Comparison of ENCODE assay signal across 1 cellular context in the genomic region with DNA sequence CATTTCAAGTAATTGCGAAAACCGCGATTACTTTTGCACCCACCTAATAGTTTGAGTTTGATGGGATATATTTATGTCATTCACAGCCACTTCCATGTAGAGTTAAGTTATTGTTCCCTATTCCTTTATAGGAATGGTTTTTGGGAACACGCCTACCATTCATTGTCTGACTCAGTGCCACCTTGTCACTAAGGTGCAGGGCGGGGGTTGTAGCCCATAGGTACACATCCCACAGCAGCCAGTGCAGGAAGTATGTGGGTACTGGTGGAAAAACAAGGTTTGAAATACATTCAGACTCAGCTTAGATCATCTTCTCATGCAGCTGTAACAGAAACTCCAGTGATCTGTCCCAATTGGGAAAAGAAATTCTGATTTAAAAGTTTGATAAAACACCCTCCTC.
TF ChIP-seq lines count a peak whose summit lies in the region.

No MANE protein-coding gene starts in this region.

TF ChIP-seq in GM23338, 12 proteins besides CTCF, POLR2A, EP300 and RAD21 (continued from another document):
- TF ChIP-seq, protein P1, sequence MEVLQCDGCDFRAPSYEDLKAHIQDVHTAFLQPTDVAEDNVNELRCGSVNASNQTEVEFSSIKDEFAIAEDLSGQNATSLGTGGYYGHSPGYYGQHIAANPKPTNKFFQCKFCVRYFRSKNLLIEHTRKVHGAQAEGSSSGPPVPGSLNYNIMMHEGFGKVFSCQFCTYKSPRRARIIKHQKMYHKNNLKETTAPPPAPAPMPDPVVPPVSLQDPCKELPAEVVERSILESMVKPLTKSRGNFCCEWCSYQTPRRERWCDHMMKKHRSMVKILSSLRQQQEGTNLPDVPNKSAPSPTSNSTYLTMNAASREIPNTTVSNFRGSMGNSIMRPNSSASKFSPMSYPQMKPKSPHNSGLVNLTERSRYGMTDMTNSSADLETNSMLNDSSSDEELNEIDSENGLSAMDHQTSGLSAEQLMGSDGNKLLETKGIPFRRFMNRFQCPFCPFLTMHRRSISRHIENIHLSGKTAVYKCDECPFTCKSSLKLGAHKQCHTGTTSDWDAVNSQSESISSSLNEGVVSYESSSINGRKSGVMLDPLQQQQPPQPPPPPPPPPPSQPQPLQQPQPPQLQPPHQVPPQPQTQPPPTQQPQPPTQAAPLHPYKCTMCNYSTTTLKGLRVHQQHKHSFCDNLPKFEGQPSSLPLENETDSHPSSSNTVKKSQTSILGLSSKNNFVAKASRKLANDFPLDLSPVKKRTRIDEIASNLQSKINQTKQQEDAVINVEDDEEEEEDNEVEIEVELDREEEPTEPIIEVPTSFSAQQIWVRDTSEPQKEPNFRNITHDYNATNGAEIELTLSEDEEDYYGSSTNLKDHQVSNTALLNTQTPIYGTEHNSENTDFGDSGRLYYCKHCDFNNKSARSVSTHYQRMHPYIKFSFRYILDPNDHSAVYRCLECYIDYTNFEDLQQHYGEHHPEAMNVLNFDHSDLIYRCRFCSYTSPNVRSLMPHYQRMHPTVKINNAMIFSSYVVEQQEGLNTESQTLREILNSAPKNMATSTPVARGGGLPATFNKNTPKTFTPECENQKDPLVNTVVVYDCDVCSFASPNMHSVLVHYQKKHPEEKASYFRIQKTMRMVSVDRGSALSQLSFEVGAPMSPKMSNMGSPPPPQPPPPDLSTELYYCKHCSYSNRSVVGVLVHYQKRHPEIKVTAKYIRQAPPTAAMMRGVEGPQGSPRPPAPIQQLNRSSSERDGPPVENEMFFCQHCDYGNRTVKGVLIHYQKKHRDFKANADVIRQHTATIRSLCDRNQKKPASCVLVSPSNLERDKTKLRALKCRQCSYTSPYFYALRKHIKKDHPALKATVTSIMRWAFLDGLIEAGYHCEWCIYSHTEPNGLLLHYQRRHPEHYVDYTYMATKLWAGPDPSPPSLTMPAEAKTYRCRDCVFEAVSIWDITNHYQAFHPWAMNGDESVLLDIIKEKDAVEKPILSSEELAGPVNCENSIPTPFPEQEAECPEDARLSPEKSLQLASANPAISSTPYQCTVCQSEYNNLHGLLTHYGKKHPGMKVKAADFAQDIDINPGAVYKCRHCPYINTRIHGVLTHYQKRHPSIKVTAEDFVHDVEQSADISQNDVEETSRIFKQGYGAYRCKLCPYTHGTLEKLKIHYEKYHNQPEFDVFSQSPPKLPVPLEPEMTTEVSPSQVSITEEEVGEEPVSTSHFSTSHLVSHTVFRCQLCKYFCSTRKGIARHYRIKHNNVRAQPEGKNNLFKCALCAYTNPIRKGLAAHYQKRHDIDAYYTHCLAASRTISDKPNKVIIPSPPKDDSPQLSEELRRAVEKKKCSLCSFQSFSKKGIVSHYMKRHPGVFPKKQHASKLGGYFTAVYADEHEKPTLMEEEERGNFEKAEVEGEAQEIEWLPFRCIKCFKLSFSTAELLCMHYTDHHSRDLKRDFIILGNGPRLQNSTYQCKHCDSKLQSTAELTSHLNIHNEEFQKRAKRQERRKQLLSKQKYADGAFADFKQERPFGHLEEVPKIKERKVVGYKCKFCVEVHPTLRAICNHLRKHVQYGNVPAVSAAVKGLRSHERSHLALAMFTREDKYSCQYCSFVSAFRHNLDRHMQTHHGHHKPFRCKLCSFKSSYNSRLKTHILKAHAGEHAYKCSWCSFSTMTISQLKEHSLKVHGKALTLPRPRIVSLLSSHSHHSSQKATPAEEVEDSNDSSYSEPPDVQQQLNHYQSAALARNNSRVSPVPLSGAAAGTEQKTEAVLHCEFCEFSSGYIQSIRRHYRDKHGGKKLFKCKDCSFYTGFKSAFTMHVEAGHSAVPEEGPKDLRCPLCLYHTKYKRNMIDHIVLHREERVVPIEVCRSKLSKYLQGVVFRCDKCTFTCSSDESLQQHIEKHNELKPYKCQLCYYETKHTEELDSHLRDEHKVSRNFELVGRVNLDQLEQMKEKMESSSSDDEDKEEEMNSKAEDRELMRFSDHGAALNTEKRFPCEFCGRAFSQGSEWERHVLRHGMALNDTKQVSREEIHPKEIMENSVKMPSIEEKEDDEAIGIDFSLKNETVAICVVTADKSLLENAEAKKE (CRISPR knock-in tag; IDR thresholded peaks at IDR 0.05) = no peak
- TF ChIP-seq NANOG (IDR thresholded peaks at IDR 0.05; ENCODE audit: borderline replicate concordance) = no peak
- TF ChIP-seq, protein P2, sequence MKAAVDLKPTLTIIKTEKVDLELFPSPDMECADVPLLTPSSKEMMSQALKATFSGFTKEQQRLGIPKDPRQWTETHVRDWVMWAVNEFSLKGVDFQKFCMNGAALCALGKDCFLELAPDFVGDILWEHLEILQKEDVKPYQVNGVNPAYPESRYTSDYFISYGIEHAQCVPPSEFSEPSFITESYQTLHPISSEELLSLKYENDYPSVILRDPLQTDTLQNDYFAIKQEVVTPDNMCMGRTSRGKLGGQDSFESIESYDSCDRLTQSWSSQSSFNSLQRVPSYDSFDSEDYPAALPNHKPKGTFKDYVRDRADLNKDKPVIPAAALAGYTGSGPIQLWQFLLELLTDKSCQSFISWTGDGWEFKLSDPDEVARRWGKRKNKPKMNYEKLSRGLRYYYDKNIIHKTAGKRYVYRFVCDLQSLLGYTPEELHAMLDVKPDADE (IDR thresholded peaks at IDR 0.05) = no peak
